In the genomic region with DNA sequence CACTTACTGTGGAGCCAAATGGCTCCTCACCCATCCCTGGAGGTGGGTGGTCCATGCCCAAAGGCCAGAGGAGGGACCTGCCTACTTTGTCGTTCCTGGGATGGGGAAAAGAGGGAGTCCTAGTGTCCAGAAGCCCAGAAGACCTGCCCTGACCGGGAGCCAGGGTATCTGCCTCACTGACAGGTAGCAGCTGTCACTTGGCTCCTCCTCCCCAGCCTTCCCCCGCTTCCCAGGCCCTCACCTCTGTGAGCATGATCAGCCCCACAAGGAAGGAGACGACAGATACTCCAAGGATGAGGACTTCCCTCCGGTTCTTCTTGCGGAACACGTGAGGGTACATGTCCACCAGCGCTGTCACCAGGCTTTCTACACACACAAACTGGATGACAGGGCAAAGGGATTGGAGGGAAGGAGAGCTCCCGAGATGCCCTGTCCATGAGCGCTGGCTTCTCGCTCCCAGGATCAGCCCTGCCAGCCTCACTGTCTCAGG, we compare ENCODE assay signal across 1 cellular context.
TF ChIP-seq lines count a peak whose summit lies in the region.

No MANE protein-coding gene starts in this region.

TF ChIP-seq in H1, 55 proteins besides CTCF, POLR2A, EP300 and RAD21:
- TF ChIP-seq, protein P1, sequence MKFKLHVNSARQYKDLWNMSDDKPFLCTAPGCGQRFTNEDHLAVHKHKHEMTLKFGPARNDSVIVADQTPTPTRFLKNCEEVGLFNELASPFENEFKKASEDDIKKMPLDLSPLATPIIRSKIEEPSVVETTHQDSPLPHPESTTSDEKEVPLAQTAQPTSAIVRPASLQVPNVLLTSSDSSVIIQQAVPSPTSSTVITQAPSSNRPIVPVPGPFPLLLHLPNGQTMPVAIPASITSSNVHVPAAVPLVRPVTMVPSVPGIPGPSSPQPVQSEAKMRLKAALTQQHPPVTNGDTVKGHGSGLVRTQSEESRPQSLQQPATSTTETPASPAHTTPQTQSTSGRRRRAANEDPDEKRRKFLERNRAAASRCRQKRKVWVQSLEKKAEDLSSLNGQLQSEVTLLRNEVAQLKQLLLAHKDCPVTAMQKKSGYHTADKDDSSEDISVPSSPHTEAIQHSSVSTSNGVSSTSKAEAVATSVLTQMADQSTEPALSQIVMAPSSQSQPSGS (IDR thresholded peaks at IDR 0.05; ENCODE audit: low read length) = no peak
- TF ChIP-seq SP4 (IDR thresholded peaks at IDR 0.05; ENCODE audit: low read length) (no peak), SIRT6 (IDR thresholded peaks at IDR 0.05; ENCODE audit: low read length) (no peak), SP1 (IDR thresholded peaks at IDR 0.05; ENCODE audit: low read depth, low read length) (no peak), TCF12 (IDR thresholded peaks at IDR 0.05; ENCODE audit: low read depth, low read length) (no peak), RBBP5 (IDR thresholded peaks at IDR 0.05; ENCODE audit: borderline replicate concordance, low read depth, low read length) (no peak), CREB1 (IDR thresholded peaks at IDR 0.05) (no peak), SP2 (IDR thresholded peaks at IDR 0.05; ENCODE audit: low read length) (no peak), SIX5 (IDR thresholded peaks at IDR 0.05; ENCODE audit: low read depth, low read length) (no peak), TBP (IDR thresholded peaks at IDR 0.05; ENCODE audit: low read depth, low read length) (no peak), BACH1 (IDR thresholded peaks at IDR 0.05; ENCODE audit: low read length) (no peak), KDM4A (IDR thresholded peaks at IDR 0.05; ENCODE audit: low read depth, low read length, severe bottlenecking) (no peak), TAF7 (optimal IDR thresholded peaks at IDR 0.05; ENCODE audit: borderline replicate concordance, low read depth, low read length) (no peak), CHD1 (IDR thresholded peaks at IDR 0.05; ENCODE audit: low read depth, low read length) (no peak), POU5F1 (IDR thresholded peaks at IDR 0.05; ENCODE audit: low read depth, low read length) (no peak), MAFK (IDR thresholded peaks at IDR 0.05; ENCODE audit: low read depth, low read length) (no peak), NANOG (IDR thresholded peaks at IDR 0.05; ENCODE audit: insufficient read depth, low read depth, low read length, poor library complexity, severe bottlenecking) (no peak), GTF2F1 (IDR thresholded peaks at IDR 0.05; ENCODE audit: borderline replicate concordance, low read depth, low read length) (no peak), SRF (IDR thresholded peaks at IDR 0.05; ENCODE audit: low read depth, low read length) (no peak)
